ENCODE assay signal across 12 cellular contexts in the genomic region with DNA sequence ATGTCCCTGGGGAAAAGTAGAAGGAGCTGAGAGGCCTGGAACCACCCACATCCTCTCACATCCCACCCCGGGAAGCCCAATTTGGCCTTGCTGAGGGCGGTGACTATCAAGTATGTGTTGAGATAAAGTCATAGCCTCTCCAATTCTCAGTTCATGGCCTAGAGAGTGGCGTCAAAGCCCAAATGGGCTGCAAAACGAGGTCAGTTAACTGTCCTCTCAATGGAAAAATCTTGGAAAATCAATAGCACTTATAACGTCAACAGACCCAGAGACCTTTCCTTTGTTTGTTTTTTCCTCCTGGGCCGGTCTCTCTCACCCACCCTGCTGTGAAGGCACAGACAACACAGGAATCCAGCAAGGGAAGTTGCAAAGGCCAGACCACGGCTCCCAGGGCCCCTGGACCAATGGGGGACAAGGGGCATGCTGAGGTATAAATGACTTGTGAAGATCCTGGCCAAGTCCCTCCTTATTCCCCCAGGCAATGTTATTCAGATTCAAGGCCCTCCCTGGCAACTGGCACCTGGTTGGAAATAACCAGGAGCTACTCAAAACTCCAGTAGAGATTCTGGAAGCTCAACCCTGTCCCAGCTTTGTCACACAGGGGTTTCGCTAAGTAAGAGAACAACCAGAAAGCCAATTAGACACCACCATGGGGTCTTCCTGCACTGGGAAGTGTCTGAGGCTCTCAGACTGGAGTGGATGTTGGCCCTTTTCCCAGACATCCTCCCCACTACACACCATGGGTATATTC. TPM values are rescaled to one million over a fixed set of nuclear protein-coding genes. Genes with fewer than 3 reads are reported as not detected.
DNase-seq lines count a peak whose midpoint lies in the region; ATAC-seq and TF ChIP-seq lines count a peak whose summit lies in the region.
"Had no signal": no experiment of that assay in that cellular context is flagged by ENCODE, and none has a peak within 500 bp of the region (broad histone marks: within the 10 kb centered on the region; RNA-seq: fewer than 3 reads in every experiment).

No MANE protein-coding gene starts in this region.

- no peak overlapping the region for H3K4me3 ChIP-seq in coronary artery
- H3K4me3 ChIP-seq: left lung had no signal

- ATAC-seq in GM21360 (IDR thresholded peaks at IDR 0.05; ENCODE audit: unreplicated experiment): no peak
- ATAC-seq: left lung, sciatic nerve had no signal

- peak overlapping the region; percentile 36 to 68 for H3K27ac ChIP-seq in coronary artery
- H3K27ac ChIP-seq: left lung had no signal

- DNase-seq in COR-L47 (lab: John Stamatoyannopoulos, UW) (peak; percentile 61), NCI-H2081 (lab: John Stamatoyannopoulos, UW) (peak; percentile 48 to 88), coronary artery (ENCODE audit: low spot score) (no peak), lung microvascular endothelial cell (ENCODE audit: low read depth in 2 of 2) (peak; percentile 31 to 66), putamen (ENCODE audit: low spot score) (no peak), NCI-H2171 (lab: John Stamatoyannopoulos, UW) (no peak), SIG-M5 treated with dmso at 0.1 percent for 504 hours (lab: John Stamatoyannopoulos, UW; ENCODE audit: unreplicated experiment) (no peak)
- DNase-seq: GF-D8, left lung had no signal

- TF ChIP-seq CTCF in coronary artery (IDR thresholded peaks at IDR 0.05): no peak

RNA-seq across cellular contexts. Expression of a gene that starts 38.6 kb away (rescaled TPM):
- total RNA-seq in lung microvascular endothelial cell: 18.3 and 32.5 TPM in 2 replicates

RNA-seq across cellular contexts. Expression of a gene that starts 40.6 kb away (rescaled TPM):
- total RNA-seq in lung microvascular endothelial cell: not detected in 2 replicates
- total RNA-seq: astrocyte, left lung, sciatic nerve had no signal

Comparison
In these comparisons a context has a peak if more than half of its experiments do, and no peak if none do; other contexts are left out.
1. DNase-seq: peak in COR-L47 (single experiment), NCI-H2081 (2 of 2) and lung microvascular endothelial cell (2 of 2); none in coronary artery (single experiment), putamen (single experiment), NCI-H2171 (single experiment) and SIG-M5 treated with dmso at 0.1 percent for 504 hours (single experiment).